In genomic region chr4:10106421-10107039, GRCh38 we compare ENCODE assay signal across 8 cellular contexts. TPM values are rescaled to one million over a fixed set of nuclear protein-coding genes. Genes with fewer than 3 reads are reported as not detected.
DNase-seq lines count a peak whose midpoint lies in the region; ATAC-seq and TF ChIP-seq lines count a peak whose summit lies in the region.

No MANE protein-coding gene starts in this region.

- H3K27me3 ChIP-seq in SJCRH30 (no peaks in the 10 kb centered on the region), cardiac muscle cell (no peaks in the 10 kb centered on the region)

- H3K4me3 ChIP-seq in SJCRH30 (no peak overlapping the region), cardiac muscle cell (no peak overlapping the region), skeletal muscle cell (ENCODE audit: low read depth, low read length) (no peak overlapping the region)

- DNase-seq in SJCRH30 = peak; percentile 45 to 55
- DNase-seq in activated naive CD4-positive, alpha-beta T cell treated with anti-CD3 and anti-CD28 coated beads, Interleukin-2, amount 50 U/mL, for 72 hours (ENCODE audit: low spot score in 2 of 2) = peak; percentile 73 to 86
- peak in 1 of 2 donors; percentile 95 for DNase-seq in cardiac muscle cell (ENCODE audit: low read depth in 1 of 2, low spot score in 1 of 2)
- DNase-seq in skeletal muscle cell (ENCODE audit: low read depth) = peak; percentile 85
- no peak for DNase-seq in SKM-1 (lab: John Stamatoyannopoulos, UW; ENCODE audit: unreplicated experiment)

- ATAC-seq in GM19351 (IDR thresholded peaks at IDR 0.05; ENCODE audit: unreplicated experiment) (peak; percentile 48), HG02973 (IDR thresholded peaks at IDR 0.05; ENCODE audit: unreplicated experiment) (no peak), HG03175 (IDR thresholded peaks at IDR 0.05; ENCODE audit: unreplicated experiment) (no peak)
- ATAC-seq in activated naive CD4-positive, alpha-beta T cell treated with anti-CD3 and anti-CD28 coated beads, Interleukin-2, amount 50 U/mL, for 72 hours = peak; percentile 88 to 94

- H3K9me3 Mint-ChIP-seq in activated naive CD4-positive, alpha-beta T cell treated with anti-CD3 and anti-CD28 coated beads, Interleukin-2, amount 50 U/mL, for 72 hours = no peaks in the 10 kb centered on the region

- H3K9me3 ChIP-seq in SJCRH30 (replicated peaks) (no peaks in the 10 kb centered on the region), cardiac muscle cell (ENCODE audit: low read depth) (no peaks in the 10 kb centered on the region)

- peaks cover 56 to 66% of the 10 kb centered on the region in 2 donors for H3K36me3 Mint-ChIP-seq in activated naive CD4-positive, alpha-beta T cell treated with anti-CD3 and anti-CD28 coated beads, Interleukin-2, amount 50 U/mL, for 72 hours

- H3K27ac ChIP-seq in SJCRH30 (no peak overlapping the region), cardiac muscle cell (peak overlapping the region; percentile 88)

- H3K4me1 ChIP-seq in SJCRH30 = peaks cover 19% of the 10 kb centered on the region
- peaks cover 80% of the 10 kb centered on the region for H3K4me1 ChIP-seq in cardiac muscle cell (ENCODE audit: low read depth)

- peak overlapping the region; percentile 88 to 93 for H3K27ac Mint-ChIP-seq in activated naive CD4-positive, alpha-beta T cell treated with anti-CD3 and anti-CD28 coated beads, Interleukin-2, amount 50 U/mL, for 72 hours

- TF ChIP-seq CTCF in cardiac muscle cell (IDR thresholded peaks at IDR 0.05; ENCODE audit: low read depth, low read length) = no peak

- H3K36me3 ChIP-seq in SJCRH30 = peaks cover 36% of the 10 kb centered on the region
- peaks cover 23% of the 10 kb centered on the region for H3K36me3 ChIP-seq in cardiac muscle cell

RNA-seq across cellular contexts. Expression of gene WDR1, which starts 10.1 kb away (rescaled TPM):
- total RNA-seq in SJCRH30 (2014; rRNA removed; shearing (Covaris generic)) = 95.1 and 95.7 TPM in 2 replicates
- total RNA-seq in activated naive CD4-positive, alpha-beta T cell treated with anti-CD3 and anti-CD28 coated beads, Interleukin-2, amount 50 U/mL, for 72 hours = 100 to 1,000 TPM; 382 to 520 TPM
- 198 and 258 TPM in 2 replicates for total RNA-seq in cardiac muscle cell
- 276 and 347 TPM in 2 replicates for polyA plus RNA-seq in cardiac muscle cell

Comparison
In these comparisons a context has a peak if more than half of its experiments do, and no peak if none do; other contexts are left out.
1. ATAC-seq: peak in GM19351 (single experiment) and activated naive CD4-positive, alpha-beta T cell treated with anti-CD3 and anti-CD28 coated beads, Interleukin-2, amount 50 U/mL, for 72 hours (2 of 2); none in HG02973 (single experiment) and HG03175 (single experiment).